10 cellular contexts compared by ENCODE assay signal in genomic region chr1:10943991-10944730, GRCh38.
DNase-seq lines count a peak whose midpoint lies in the region; ATAC-seq and TF ChIP-seq lines count a peak whose summit lies in the region.
"Had no signal": no experiment of that assay in that cellular context is flagged by ENCODE, and none has a peak within 500 bp of the region (broad histone marks: within the 10 kb centered on the region; RNA-seq: fewer than 3 reads in every experiment).

No MANE protein-coding gene starts in this region.

- in situ Hi-C loops in astrocyte of the cerebellum (cut with HindIII; ENCODE audit: low sequenced_read_pairs) = loop anchor here (10.0 kb wide), 2 partner anchors 419 to 449 kb away; no protein-coding TSS in a partner anchor

- no peaks in the 10 kb centered on the region; the same call in 1 of the 2 replicates for H3K9me3 ChIP-seq in AG04450 (ENCODE audit: control insufficient read depth, insufficient read depth, low read length)

- no peak overlapping the region for H3K27ac ChIP-seq in AG04450 (ENCODE audit: low read depth, low read length)

- CTCF ChIA-PET in AG04450 (lab: Charles Lee) = interaction anchor here (0.6 to 2.0 kb wide), 2 partner anchors 436 to 514 kb away, joined by 3 to 5 read pairs; no protein-coding TSS in a partner anchor

- POLR2A ChIA-PET in AG04450 (lab: Yijun Ruan, JAX) = interaction anchor here (0.7 kb wide), 1 partner anchor 1841 kb away, joined by 3 read pairs; no protein-coding TSS in a partner anchor

- H3K4me1 Mint-ChIP-seq in memory B cell = peaks cover 16% of the 10 kb centered on the region

- DNase-seq in AG04450 (ENCODE audit: low read depth, low spot score) = no peak
- peak; percentile 50 for DNase-seq in NCI-H146 treated with DMSO at 0.1 percent for 48 hours (lab: John Stamatoyannopoulos, UW; ENCODE audit: unreplicated experiment)
- peak; percentile 42 for DNase-seq in astrocyte of the cerebellum (ENCODE audit: low read depth)
- DNase-seq in memory B cell (ENCODE audit: low spot score in 2 of 2) = no peak
- DNase-seq in activated naive CD4-positive, alpha-beta T cell treated with anti-CD3 and anti-CD28 coated beads, Interleukin-2, amount 50 U/mL, for 72 hours (ENCODE audit: low spot score in 2 of 2) = no peak
- DNase-seq in stimulated activated CD4-positive, alpha-beta T cell treated with anti-CD3 and anti-CD28 coated beads, Interleukin-1b, Interleukin-23, amount 100 ng/mL, for 48 hours = no peak
- DNase-seq in stimulated activated CD4-positive, alpha-beta T cell treated with anti-CD3 and anti-CD28 coated beads, Interleukin-12 subunit alpha, Interleukin-12 subunit beta, amount 100 ng/mL, for 4 hours = no peak

- no peak for TF ChIP-seq CTCF in AG04450 (IDR thresholded peaks at IDR 0.05; ENCODE audit: low read depth, low read length)
- no peak for TF ChIP-seq CTCF in astrocyte of the cerebellum (IDR thresholded peaks at IDR 0.05; ENCODE audit: low read depth, low read length, missing control alignments)

- H3K9me3 Mint-ChIP-seq in memory B cell = no peaks in the 10 kb centered on the region
- H3K9me3 Mint-ChIP-seq in activated naive CD4-positive, alpha-beta T cell treated with anti-CD3 and anti-CD28 coated beads, Interleukin-2, amount 50 U/mL, for 72 hours = no peaks in the 10 kb centered on the region
- H3K9me3 Mint-ChIP-seq: T-helper 1 cell treated with Interleukin-12 subunit alpha and Interleukin-12 subunit beta and Interleukin-4 antibody, amounts not matched to agents 30 μg/mL and 1 μg/mL, for 36 hours had no signal

- H3K27me3 ChIP-seq in AG04450 (ENCODE audit: control insufficient read depth, insufficient read depth, low read length) = peaks cover 25% of the 10 kb centered on the region

- peak overlapping the region; percentile 43 for H3K4me3 Mint-ChIP-seq in memory B cell
- H3K4me3 Mint-ChIP-seq: T-helper 1 cell treated with Interleukin-12 subunit alpha and Interleukin-12 subunit beta and Interleukin-4 antibody, amounts not matched to agents 30 μg/mL and 1 μg/mL, for 36 hours had no signal

- peak overlapping the region; percentile 52 for H3K4me3 ChIP-seq in AG04450 (ENCODE audit: low read depth, low read length)
- H3K4me3 ChIP-seq in astrocyte of the cerebellum (ENCODE audit: low read depth, low read length) = peak overlapping the region; percentile 22
- H3K4me3 ChIP-seq: lung had no signal

- no peaks in the 10 kb centered on the region for H3K36me3 Mint-ChIP-seq in memory B cell
- peaks cover 0 to 4% of the 10 kb centered on the region in 2 donors for H3K36me3 Mint-ChIP-seq in activated naive CD4-positive, alpha-beta T cell treated with anti-CD3 and anti-CD28 coated beads, Interleukin-2, amount 50 U/mL, for 72 hours

- peaks cover 11% of the 10 kb centered on the region for H3K27me3 Mint-ChIP-seq in memory B cell

- ATAC-seq in memory B cell (ENCODE audit: low read depth) = no peak
- no peak for ATAC-seq in activated naive CD4-positive, alpha-beta T cell treated with anti-CD3 and anti-CD28 coated beads, Interleukin-2, amount 50 U/mL, for 72 hours
- no peak for ATAC-seq in activated CD4-positive, CD25-positive, alpha-beta regulatory T cell treated with anti-CD3 and anti-CD28 coated beads, Interleukin-2, amount 50 U/mL, for 24 hours

- H3K27ac Mint-ChIP-seq in memory B cell = no peak overlapping the region
- H3K27ac Mint-ChIP-seq in activated naive CD4-positive, alpha-beta T cell treated with anti-CD3 and anti-CD28 coated beads, Interleukin-2, amount 50 U/mL, for 72 hours = no peak overlapping the region
- H3K27ac Mint-ChIP-seq: T-helper 1 cell treated with Interleukin-12 subunit alpha and Interleukin-12 subunit beta and Interleukin-4 antibody, amounts not matched to agents 30 μg/mL and 1 μg/mL, for 36 hours had no signal

Comparison
In these comparisons a context has a peak if more than half of its experiments do, and no peak if none do; other contexts are left out.
1. DNase-seq: peak in NCI-H146 treated with DMSO at 0.1 percent for 48 hours (single experiment) and astrocyte of the cerebellum (single experiment); none in AG04450 (single experiment), memory B cell (0 of 2), activated naive CD4-positive, alpha-beta T cell treated with anti-CD3 and anti-CD28 coated beads, Interleukin-2, amount 50 U/mL, for 72 hours (0 of 2), stimulated activated CD4-positive, alpha-beta T cell treated with anti-CD3 and anti-CD28 coated beads, Interleukin-1b, Interleukin-23, amount 100 ng/mL, for 48 hours (single experiment) and stimulated activated CD4-positive, alpha-beta T cell treated with anti-CD3 and anti-CD28 coated beads, Interleukin-12 subunit alpha, Interleukin-12 subunit beta, amount 100 ng/mL, for 4 hours (single experiment).